13 cellular contexts compared by ENCODE assay signal in genomic region chr7:70571403-70571911, GRCh38.
DNase-seq lines count a peak whose midpoint lies in the region; ATAC-seq and TF ChIP-seq lines count a peak whose summit lies in the region.
"Had no signal": no experiment of that assay in that cellular context is flagged by ENCODE, and none has a peak within 500 bp of the region (broad histone marks: within the 10 kb centered on the region; RNA-seq: fewer than 3 reads in every experiment).

No MANE protein-coding gene starts in this region.

- no peak overlapping the region for H3K9ac ChIP-seq in smooth muscle cell (ENCODE audit: low read depth)

- no peaks in the 10 kb centered on the region for H3K9me3 ChIP-seq in smooth muscle cell (replicated peaks; ENCODE audit: low read depth)
- no peaks in the 10 kb centered on the region for H3K9me3 ChIP-seq in right atrium auricular region

- peak; percentile 1; the same call in 2 of the 3 replicates for ATAC-seq in SK-N-SH treated with all-trans-retinoic acid at 6 μM for 48 hours
- ATAC-seq in GM21447 (IDR thresholded peaks at IDR 0.05; ENCODE audit: unreplicated experiment) = no peak
- ATAC-seq in HG02763 (IDR thresholded peaks at IDR 0.05; ENCODE audit: unreplicated experiment) = no peak

- peak overlapping the region; percentile 46 for H3K4me2 ChIP-seq in smooth muscle cell

- peaks cover 3% of the 10 kb centered on the region for H3F3A ChIP-seq in smooth muscle cell (ENCODE audit: low read depth)

- DNase-seq in GM04503 (ENCODE audit: low read depth) (peak; percentile 18), iris pigment epithelial cell (ENCODE audit: low read depth) (peak; percentile 36), smooth muscle cell (lab: John Stamatoyannopoulos, UW; ENCODE audit: unreplicated experiment) (no peak), right atrium auricular region (ENCODE audit: low spot score) (no peak), NCI-H1930 (lab: John Stamatoyannopoulos, UW) (no peak)
- DNase-seq: DND-41; MV-4-11; NCI-H510A; SHP77 treated with DMSO at 0.1 percent for 48 hours; stimulated activated CD4-positive, alpha-beta T cell treated with anti-CD3 and anti-CD28 coated beads, Interleukin-4, amount 100 ng/mL, for 1 hour had no signal

- WGBS in smooth muscle cell (ENCODE audit: low lambda C conversion rate) = 39% methylated on average over 3 of the region's 3 CpGs

- H3K27me3 ChIP-seq in smooth muscle cell (ENCODE audit: low read depth) = no peaks in the 10 kb centered on the region
- no peaks in the 10 kb centered on the region for H3K27me3 ChIP-seq in right atrium auricular region

- H3K4me1 ChIP-seq in smooth muscle cell (ENCODE audit: low read depth) (peaks cover 29% of the 10 kb centered on the region), right atrium auricular region (no peaks in the 10 kb centered on the region)

- TF ChIP-seq CTCF in smooth muscle cell (IDR thresholded peaks at IDR 0.05; ENCODE audit: borderline replicate concordance, insufficient read depth, poor library complexity, severe bottlenecking) (no peak), right atrium auricular region (IDR thresholded peaks at IDR 0.05) (no peak)

- H3K4me3 ChIP-seq in smooth muscle cell (no peak overlapping the region), right atrium auricular region (no peak overlapping the region)

- no peak overlapping the region for H2AFZ ChIP-seq in smooth muscle cell (ENCODE audit: low read depth)

- H3K36me3 ChIP-seq in smooth muscle cell (ENCODE audit: low read depth) (no peaks in the 10 kb centered on the region), right atrium auricular region (no peaks in the 10 kb centered on the region)

- no peaks in the 10 kb centered on the region for H4K20me1 ChIP-seq in smooth muscle cell (ENCODE audit: low read depth)

- H3K79me2 ChIP-seq in smooth muscle cell (ENCODE audit: low read depth) = no peaks in the 10 kb centered on the region

- H3K27ac ChIP-seq in smooth muscle cell (ENCODE audit: low read depth) (no peak overlapping the region), right atrium auricular region (no peak overlapping the region)

TF ChIP-seq in SK-N-SH treated with all-trans-retinoic acid at 6 μM for 48 hours, 23 proteins besides CTCF, POLR2A, EP300 and RAD21:
- no peak for TF ChIP-seq CREB5 (CRISPR knock-in tag; IDR thresholded peaks at IDR 0.05; ENCODE audit: low read depth)
TF ChIP-seq in SK-N-SH treated with all-trans-retinoic acid at 6 μM for 48 hours: peak in this region for 0.

Comparison
In these comparisons a context has a peak if more than half of its experiments do, and no peak if none do; other contexts are left out.
1. DNase-seq: peak in GM04503 (single experiment) and iris pigment epithelial cell (single experiment); none in smooth muscle cell (single experiment), right atrium auricular region (single experiment) and NCI-H1930 (0 of 2).